Comparison of ENCODE assay signal across 9 cellular contexts in genomic region chr7:82247814-82248433, GRCh38.
DNase-seq lines count a peak whose midpoint lies in the region; ATAC-seq and TF ChIP-seq lines count a peak whose summit lies in the region.
"Had no signal": no experiment of that assay in that cellular context is flagged by ENCODE, and none has a peak within 500 bp of the region (broad histone marks: within the 10 kb centered on the region; RNA-seq: fewer than 3 reads in every experiment).

No MANE protein-coding gene starts in this region.

- intact Hi-C loops in PC-9 (cut with micrococcal nuclease; ENCODE audit: unreplicated experiment): no loop called here
- intact Hi-C loops in left cardiac atrium (cut with DNase I): no loop called here
- intact Hi-C loops in natural killer cell (cut with micrococcal nuclease): no loop called here

- H3K4me1 ChIP-seq in PC-9 (replicated peaks; ENCODE audit: insufficient read depth): no peaks in the 10 kb centered on the region
- H3K4me1 ChIP-seq: SJSA1 had no signal

- BruUV-seq in PC-9 (replicated peaks; lab: Mats Ljungman, UMichigan): no TSS peak

- no peak overlapping the region for H3K4me3 Mint-ChIP-seq in natural killer cell

- no peaks in the 10 kb centered on the region for H4K20me1 ChIP-seq in PC-9 (ENCODE audit: insufficient read depth)

- peaks cover 0 to 4% of the 10 kb centered on the region in 2 donors for H3K9me3 Mint-ChIP-seq in natural killer cell

- no peaks in the 10 kb centered on the region for H3K36me3 ChIP-seq in PC-9 (ENCODE audit: low read depth)
- H3K36me3 ChIP-seq: SJSA1 had no signal

- H3K79me2 ChIP-seq in PC-9 (ENCODE audit: low read depth): no peaks in the 10 kb centered on the region

- H3K36me3 Mint-ChIP-seq in natural killer cell: no peaks in the 10 kb centered on the region

- no peaks in the 10 kb centered on the region for H3K9me3 ChIP-seq in PC-9 (ENCODE audit: insufficient read depth, low read depth)
- H3K9me3 ChIP-seq: SJSA1 had no signal

- no peaks in the 10 kb centered on the region for H3K27me3 ChIP-seq in PC-9 (ENCODE audit: insufficient read depth, low read depth)
- H3K27me3 ChIP-seq: SJSA1 had no signal

- H3K9me2 ChIP-seq in PC-9 (ENCODE audit: insufficient read depth): no peaks in the 10 kb centered on the region

- in situ Hi-C loops in ACHN (cut with HindIII; ENCODE audit: low pct_ligation_motif_present, low pct_unique_long_range_greater_than_20kb, low sequenced_read_pairs): no loop called here

- no peak overlapping the region for H3K27ac ChIP-seq in PC-9
- H3K27ac ChIP-seq: SJSA1 had no signal

- no peaks in the 10 kb centered on the region for H3K4me1 Mint-ChIP-seq in natural killer cell

- DNase-seq in ACHN (peak; percentile 54), GM20000 (ENCODE audit: low spot score) (no peak), PC-9 (no peak), left cardiac atrium (no peak), SHP77 treated with DMSO at 0.1 percent for 48 hours (lab: John Stamatoyannopoulos, UW) (no peak), natural killer cell (no peak)
- DNase-seq in activated CD4-positive, alpha-beta T cell treated with anti-CD3 and anti-CD28 coated beads, Interleukin-2, amount 50 U/mL, for 4 hours: no peak

- POLR2A ChIA-PET in PC-9 (lab: Charles Lee; ENCODE audit: unreplicated experiment): no interaction called here

- no peak overlapping the region for H3K4me3 ChIP-seq in PC-9
- H3K4me3 ChIP-seq: SJSA1 had no signal

- H3K4me2 ChIP-seq in PC-9: no peak overlapping the region

- H3K27me3 Mint-ChIP-seq in natural killer cell (ENCODE audit: low read depth in 2 of 2): no peaks in the 10 kb centered on the region

- no peak overlapping the region for H3K27ac Mint-ChIP-seq in natural killer cell

- TF ChIP-seq CTCF in GM20000 (IDR thresholded peaks at IDR 0.05; ENCODE audit: extremely low read depth, missing control alignments): peak; percentile 15
- TF ChIP-seq CTCF in PC-9 (conservative IDR thresholded peaks at IDR 0.05): peak; percentile 59; the same call in 1 of the 2 replicates
- TF ChIP-seq CTCF in natural killer cell (IDR thresholded peaks at IDR 0.05): no peak

- ATAC-seq in left cardiac atrium (peak; percentile 53 to 54), HG02981 (IDR thresholded peaks at IDR 0.05; ENCODE audit: unreplicated experiment) (no peak), natural killer cell (no peak)

- no peaks in the 10 kb centered on the region for H3F3A ChIP-seq in PC-9 (ENCODE audit: insufficient read depth, low read depth)

- H2AFZ ChIP-seq in PC-9: no peak overlapping the region

- CTCF ChIA-PET in PC-9 (lab: Charles Lee): no interaction called here

Comparison
In these comparisons a context has a peak if more than half of its experiments do, and no peak if none do; other contexts are left out.
1. ATAC-seq: peak in left cardiac atrium (2 of 2); none in HG02981 (single experiment) and natural killer cell (0 of 3).